8 cellular contexts compared by ENCODE assay signal in the genomic region with DNA sequence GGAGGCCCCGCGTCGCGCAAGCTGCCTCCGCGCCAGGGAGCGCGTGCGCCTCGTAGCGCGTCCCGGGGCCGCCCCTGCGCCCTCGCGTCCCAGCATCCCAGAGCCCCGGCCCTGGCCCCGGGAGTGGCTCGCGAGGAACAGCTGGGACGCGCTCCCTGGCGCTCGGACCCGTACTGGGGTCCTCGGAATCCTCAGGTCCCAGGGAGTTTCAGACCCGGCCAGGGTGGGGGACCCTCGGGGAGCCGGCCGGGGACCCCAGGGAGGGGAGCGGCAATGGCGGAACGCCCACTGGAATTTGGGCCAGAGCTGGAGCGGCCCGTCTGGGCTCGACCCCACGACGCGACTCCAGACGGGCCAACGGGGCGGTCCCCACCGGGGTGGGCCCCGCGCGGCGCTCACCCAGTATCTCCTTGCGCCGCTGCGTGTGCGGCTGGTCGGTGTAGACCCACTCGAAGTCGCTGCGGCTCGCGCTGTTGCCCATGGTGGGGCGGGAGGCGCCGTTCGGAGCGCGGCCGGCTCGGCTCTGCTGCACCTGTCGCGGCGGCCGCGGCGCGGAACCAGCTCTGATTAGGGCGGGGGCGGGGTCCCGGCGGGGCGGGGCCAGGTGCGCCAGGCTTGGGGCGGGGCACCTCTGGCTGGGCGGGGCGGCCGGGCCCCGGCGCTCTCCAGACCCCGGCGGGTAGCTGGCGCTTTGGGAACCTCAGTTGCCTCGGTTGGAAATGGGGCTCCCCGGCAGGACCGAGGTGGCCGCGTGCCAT. TPM values are rescaled to one million over a fixed set of nuclear protein-coding genes. Genes with fewer than 3 reads are reported as not detected.
DNase-seq lines count a peak whose midpoint lies in the region; ATAC-seq, FAIRE-seq and TF ChIP-seq lines count a peak whose summit lies in the region.

Gene DEGS2, minus strand, starts transcription at position 539 of the 758 bp plus-strand sequence. Its CDS starts 58 bp downstream, at position 481.

- POLR2A ChIA-PET in PC-9 (lab: Charles Lee; ENCODE audit: unreplicated experiment), result no interaction called here

- CTCF ChIA-PET in PC-9 (lab: Charles Lee), result interaction anchor here (0.9 kb wide), 1 partner anchor 34 kb away, joined by 3 read pairs; no protein-coding TSS in a partner anchor

- H3K4me3 ChIP-seq in SK-N-MC, result peak within 1 kb of the TSS; percentile 74
- H3K4me3 ChIP-seq in astrocyte (ENCODE audit: insufficient read depth, low read depth, low read length), result no peak within 1 kb of the TSS
- H3K4me3 ChIP-seq in lower leg skin (ENCODE audit: low read depth, poor library complexity, severe bottlenecking), result peak within 1 kb of the TSS; percentile 8
- no peak within 1 kb of the TSS for H3K4me3 ChIP-seq in PC-9

- H3K27ac ChIP-seq in SK-N-MC, result no peak within 1 kb of the TSS
- no peak within 1 kb of the TSS for H3K27ac ChIP-seq in astrocyte (ENCODE audit: low read depth, low read length)
- H3K27ac ChIP-seq in PC-9, result no peak within 1 kb of the TSS

- intact Hi-C loops in lower leg skin (cut with DNase I; ENCODE audit: low total_unique reads), result no loop called here
- intact Hi-C loops in PC-9 (cut with micrococcal nuclease; ENCODE audit: unreplicated experiment), result no loop called here

- no peaks in the 10 kb centered on the region for H3K9me2 ChIP-seq in PC-9 (ENCODE audit: insufficient read depth)

- H4K20me1 ChIP-seq in astrocyte (ENCODE audit: insufficient read depth, low read length), result no peaks in the 10 kb centered on the region
- H4K20me1 ChIP-seq in PC-9 (ENCODE audit: insufficient read depth), result no peaks in the 10 kb centered on the region

- no TSS peak for BruUV-seq in PC-9 (replicated peaks; lab: Mats Ljungman, UMichigan)

- H3K4me2 ChIP-seq in astrocyte (ENCODE audit: low read length), result peak within 1 kb of the TSS; percentile 66
- H3K4me2 ChIP-seq in PC-9, result no peak within 1 kb of the TSS

- no peaks in the 10 kb centered on the region for H3K4me1 Mint-ChIP-seq in astrocyte (ENCODE audit: low read depth, unreplicated experiment)

- H3F3A ChIP-seq in PC-9 (ENCODE audit: insufficient read depth, low read depth), result no peaks in the 10 kb centered on the region

- DNase-seq in GM12891 (ENCODE audit: insufficient read length, low spot score) (peak; percentile 79), SK-N-MC (ENCODE audit: low read depth, low spot score) (no peak), astrocyte (ENCODE audit: low read depth) (no peak), lower leg skin (ENCODE audit: low spot score in 2 of 2) (no peak), HK-2 (ENCODE audit: unreplicated experiment) (no peak), PC-9 (no peak)
- DNase-seq in stimulated activated CD8-positive, alpha-beta memory T cell treated with anti-CD3 and anti-CD28 coated beads, Interleukin-15, amount 100 ng/mL, for 1 hour (ENCODE audit: low read depth), result peak; percentile 41

- H3K27me3 Mint-ChIP-seq in astrocyte (ENCODE audit: low read depth, unreplicated experiment), result peaks cover 39% of the 10 kb centered on the region

- H3K36me3 ChIP-seq in SK-N-MC (ENCODE audit: insufficient read depth, low read length), result no peaks in the 10 kb centered on the region
- H3K36me3 ChIP-seq in astrocyte (ENCODE audit: insufficient read depth, low read length), result no peaks in the 10 kb centered on the region
- no peaks in the 10 kb centered on the region for H3K36me3 ChIP-seq in PC-9 (ENCODE audit: low read depth)

- no peak within 1 kb of the TSS for H3K4me3 Mint-ChIP-seq in astrocyte (ENCODE audit: unreplicated experiment)

- FAIRE-seq in GM12891 (lab: Jason Lieb, UNC) (peak; percentile 87), astrocyte (lab: Jason Lieb, UNC) (no peak)

- H3K79me2 ChIP-seq in astrocyte (ENCODE audit: insufficient read depth, low read length) (no peaks in the 10 kb centered on the region), PC-9 (ENCODE audit: low read depth) (no peaks in the 10 kb centered on the region)

- peak; percentile 66 for ATAC-seq in HG02759 (IDR thresholded peaks at IDR 0.05; ENCODE audit: unreplicated experiment)

- TF ChIP-seq CTCF in astrocyte (IDR thresholded peaks at IDR 0.05; ENCODE audit: insufficient read depth, low read depth, low read length) (no peak), lower leg skin (IDR thresholded peaks at IDR 0.05) (no peak), PC-9 (conservative IDR thresholded peaks at IDR 0.05) (no peak)

- 1% methylated on average over 61 of the region's 93 CpGs; no CpG with 5 or more reads in 1 of the 2 donors for WGBS in lower leg skin, 2 donors

- H3K9me3 Mint-ChIP-seq in astrocyte (ENCODE audit: unreplicated experiment), result peaks cover 12% of the 10 kb centered on the region

- H3K27ac Mint-ChIP-seq in astrocyte (ENCODE audit: unreplicated experiment), result no peak within 1 kb of the TSS

- no peaks in the 10 kb centered on the region for H3K9me3 ChIP-seq in SK-N-MC (ENCODE audit: low read depth, low read length)
- peaks cover 14% of the 10 kb centered on the region for H3K9me3 ChIP-seq in astrocyte (ENCODE audit: insufficient read depth, low read depth, low read length)
- no peaks in the 10 kb centered on the region for H3K9me3 ChIP-seq in PC-9 (ENCODE audit: insufficient read depth, low read depth)

- H2AFZ ChIP-seq in astrocyte (ENCODE audit: low read depth, low read length), result peak within 1 kb of the TSS; percentile 26
- H2AFZ ChIP-seq in PC-9, result no peak within 1 kb of the TSS

- H3K27me3 ChIP-seq in astrocyte (ENCODE audit: insufficient read depth, low read length) (peaks cover 25% of the 10 kb centered on the region), PC-9 (ENCODE audit: insufficient read depth, low read depth) (no peaks in the 10 kb centered on the region)

- peaks cover 2% of the 10 kb centered on the region for H3K4me1 ChIP-seq in astrocyte (ENCODE audit: insufficient read depth, low read length)
- H3K4me1 ChIP-seq in PC-9 (replicated peaks; ENCODE audit: insufficient read depth), result no peaks in the 10 kb centered on the region

- no peak for TF ChIP-seq POLR2A in GM12891 (IDR thresholded peaks at IDR 0.05; ENCODE audit: low read depth, low read length)
- TF ChIP-seq POLR2A in lower leg skin (IDR thresholded peaks at IDR 0.05), result no peak

- H3K36me3 Mint-ChIP-seq in astrocyte (ENCODE audit: low read depth, unreplicated experiment), result no peaks in the 10 kb centered on the region

- H3K9ac ChIP-seq in SK-N-MC (ENCODE audit: insufficient read length), result no peak within 1 kb of the TSS
- no peak within 1 kb of the TSS for H3K9ac ChIP-seq in astrocyte (ENCODE audit: low read length)

TF ChIP-seq in GM12891, 5 proteins besides CTCF, POLR2A, EP300 and RAD21:
- TF ChIP-seq TAF1 (IDR thresholded peaks at IDR 0.05; ENCODE audit: low read depth, low read length), result no peak
- no peak for TF ChIP-seq SPI1 (IDR thresholded peaks at IDR 0.05; ENCODE audit: low read depth, low read length)
- no peak for TF ChIP-seq PAX5 (IDR thresholded peaks at IDR 0.05; ENCODE audit: insufficient read depth, low read length, severe bottlenecking)
- no peak for TF ChIP-seq POLR2AphosphoS5 (IDR thresholded peaks at IDR 0.05; ENCODE audit: low read depth, low read length)
- no peak for TF ChIP-seq POU2F2 (IDR thresholded peaks at IDR 0.05; ENCODE audit: low read depth, low read length)

RNA-seq across cellular contexts. Expression of gene DEGS2, which starts in this region (rescaled TPM):
- polyA plus RNA-seq in GM12891 (2012; ENCODE audit: low read depth, missing spikeins), result 0.99 TPM
- 0.07 TPM in 1 of 2 replicates, not detected in the other for total RNA-seq in astrocyte
- 100 to 1,000 TPM; 136 to 185 (median 164) TPM for total RNA-seq in lower leg skin
- 0.11 and 0.15 TPM in 2 replicates for total RNA-seq in PC-9 (2021)

Comparison
In these comparisons a context has a peak if more than half of its experiments do, and no peak if none do; other contexts are left out.
1. RNA of gene DEGS2 (total RNA-seq): 136 to 185 TPM in lower leg skin; 0.11 to 0.15 TPM in PC-9 and 0.07 TPM in astrocyte; every median in the first group is over 100 times any median in the second.
2. DNase-seq: peak in GM12891 (single experiment) and stimulated activated CD8-positive, alpha-beta memory T cell treated with anti-CD3 and anti-CD28 coated beads, Interleukin-15, amount 100 ng/mL, for 1 hour (single experiment); none in SK-N-MC (single experiment), astrocyte (single experiment), lower leg skin (0 of 2), HK-2 (single experiment) and PC-9 (0 of 2).
3. H3K4me3 ChIP-seq: peak in SK-N-MC (single experiment) and lower leg skin (single experiment); none in astrocyte (single experiment) and PC-9 (single experiment).